13 cellular contexts compared by ENCODE assay signal in genomic region chr1:20496241-20496661, GRCh38. TPM values are rescaled to one million over a fixed set of nuclear protein-coding genes. Genes with fewer than 3 reads are reported as not detected.
DNase-seq lines count a peak whose midpoint lies in the region; TF ChIP-seq lines count a peak whose summit lies in the region.
"Had no signal": no experiment of that assay in that cellular context is flagged by ENCODE, and none has a peak within 500 bp of the region (broad histone marks: within the 10 kb centered on the region; RNA-seq: fewer than 3 reads in every experiment).

No MANE protein-coding gene starts in this region.

- no peak overlapping the region for H3K4me3 Mint-ChIP-seq in type B pancreatic cell
- H3K4me3 Mint-ChIP-seq: naive thymus-derived CD4-positive, alpha-beta T cell had no signal

- H3K27me3 Mint-ChIP-seq in type B pancreatic cell, result peaks cover 3% of the 10 kb centered on the region

- peaks cover 6% of the 10 kb centered on the region for H3K4me1 ChIP-seq in effector memory CD4-positive, alpha-beta T cell (ENCODE audit: control insufficient read depth, insufficient read depth, low read length, poor library complexity, severe bottlenecking)
- H3K4me1 ChIP-seq: vagina had no signal

- H3K36me3 ChIP-seq in effector memory CD4-positive, alpha-beta T cell (ENCODE audit: control insufficient read depth, insufficient read depth, low read length), result peaks cover 34% of the 10 kb centered on the region

- no peaks in the 10 kb centered on the region for H3K9me3 ChIP-seq in effector memory CD4-positive, alpha-beta T cell (ENCODE audit: control insufficient read depth, low read length)
- H3K9me3 ChIP-seq: BLaER1 treated with 17β-estradiol and CSF1 and Interleukin-3, amounts not matched to agents 10 nM and 100 nM; vagina had no signal

- DNase-seq in stimulated activated CD4-positive, alpha-beta T cell treated with anti-CD3 and anti-CD28 coated beads, Interleukin-12 subunit alpha, Interleukin-12 subunit beta, amount 100 ng/mL, for 48 hours (ENCODE audit: low read depth in 2 of 3, low spot score in 1 of 3), result peak in 2 of 3 donors; percentile 26 to 45
- no peak for DNase-seq in stimulated activated CD4-positive, alpha-beta T cell treated with anti-CD3 and anti-CD28 coated beads, Interleukin-4, amount 100 ng/mL, for 4 hours
- DNase-seq in T1000 (lab: John Stamatoyannopoulos, UW), result peak; percentile 29
- DNase-seq in fibroblast of pulmonary artery (ENCODE audit: low read depth), result peak; percentile 33
- DNase-seq in type B pancreatic cell (ENCODE audit: extremely low spot score, unreplicated experiment), result no peak
- no peak for DNase-seq in NCI-H1930 (lab: John Stamatoyannopoulos, UW)
- no peak for DNase-seq in effector memory CD4-positive, alpha-beta T cell
- no peak for DNase-seq in cortex of kidney (lab: John Stamatoyannopoulos, UW)
- DNase-seq: activated CD8-positive, alpha-beta memory T cell treated with anti-CD3 and anti-CD28 coated beads, Interleukin-2, amount 50 U/mL, for 4 hours; naive thymus-derived CD4-positive, alpha-beta T cell; NCI-H345 had no signal

- TF ChIP-seq CTCF in fibroblast of pulmonary artery (IDR thresholded peaks at IDR 0.05; ENCODE audit: low read length, missing control alignments), result no peak
- TF ChIP-seq CTCF in type B pancreatic cell (conservative IDR thresholded peaks at IDR 0.05), result no peak

- no peaks in the 10 kb centered on the region for H3K27me3 ChIP-seq in effector memory CD4-positive, alpha-beta T cell (replicated peaks; ENCODE audit: control insufficient read depth, insufficient read depth, low read length, poor library complexity, severe bottlenecking)
- H3K27me3 ChIP-seq: vagina had no signal

- H3K27ac ChIP-seq in effector memory CD4-positive, alpha-beta T cell (ENCODE audit: insufficient read depth, low read length, poor library complexity, severe bottlenecking), result no peak overlapping the region
- H3K27ac ChIP-seq: BLaER1 treated with 17β-estradiol and CSF1 and Interleukin-3, amounts not matched to agents 10 nM and 100 nM; vagina had no signal

- peaks cover 3% of the 10 kb centered on the region for H3K4me1 Mint-ChIP-seq in type B pancreatic cell (ENCODE audit: unreplicated experiment)

- H3K4me3 ChIP-seq in fibroblast of pulmonary artery (replicated peaks; ENCODE audit: low read depth, low read length), result no peak overlapping the region
- H3K4me3 ChIP-seq in effector memory CD4-positive, alpha-beta T cell (ENCODE audit: insufficient read depth, low read depth, low read length, poor library complexity, severe bottlenecking), result no peak overlapping the region
- H3K4me3 ChIP-seq: BLaER1 treated with 17β-estradiol and CSF1 and Interleukin-3, amounts not matched to agents 10 nM and 100 nM; vagina had no signal

- no peaks in the 10 kb centered on the region for H3K36me3 Mint-ChIP-seq in type B pancreatic cell

- H3K9me3 Mint-ChIP-seq in type B pancreatic cell, result no peaks in the 10 kb centered on the region
- H3K9me3 Mint-ChIP-seq: naive thymus-derived CD4-positive, alpha-beta T cell had no signal

- H3K27ac Mint-ChIP-seq in type B pancreatic cell, result peak overlapping the region; percentile 86

RNA-seq across cellular contexts. Expression of gene CAMK2N1, which starts 10.2 kb away (rescaled TPM):
- 28.9 and 43.0 TPM in 2 replicates for total RNA-seq in type B pancreatic cell (ENCODE audit: low replicate concordance)

RNA-seq across cellular contexts. Expression of gene MUL1, which starts 11.7 kb away (rescaled TPM):
- total RNA-seq in type B pancreatic cell (ENCODE audit: low replicate concordance), result 31.1 and 38.4 TPM in 2 replicates

RNA-seq across cellular contexts. Expression of gene FAM43B, which starts 56.1 kb away (rescaled TPM):
- 0.21 and 1.3 TPM in 2 replicates for total RNA-seq in type B pancreatic cell (ENCODE audit: low replicate concordance)
- total RNA-seq: naive thymus-derived CD4-positive, alpha-beta T cell; vagina had no signal

Comparison
In these comparisons a context has a peak if more than half of its experiments do, and no peak if none do; other contexts are left out.
1. DNase-seq: peak in stimulated activated CD4-positive, alpha-beta T cell treated with anti-CD3 and anti-CD28 coated beads, Interleukin-12 subunit alpha, Interleukin-12 subunit beta, amount 100 ng/mL, for 48 hours (2 of 3), T1000 (single experiment) and fibroblast of pulmonary artery (single experiment); none in stimulated activated CD4-positive, alpha-beta T cell treated with anti-CD3 and anti-CD28 coated beads, Interleukin-4, amount 100 ng/mL, for 4 hours (0 of 2), type B pancreatic cell (single experiment), NCI-H1930 (0 of 2), effector memory CD4-positive, alpha-beta T cell (0 of 3) and cortex of kidney (single experiment).